ENCODE assay signal across 19 cellular contexts in the genomic region with DNA sequence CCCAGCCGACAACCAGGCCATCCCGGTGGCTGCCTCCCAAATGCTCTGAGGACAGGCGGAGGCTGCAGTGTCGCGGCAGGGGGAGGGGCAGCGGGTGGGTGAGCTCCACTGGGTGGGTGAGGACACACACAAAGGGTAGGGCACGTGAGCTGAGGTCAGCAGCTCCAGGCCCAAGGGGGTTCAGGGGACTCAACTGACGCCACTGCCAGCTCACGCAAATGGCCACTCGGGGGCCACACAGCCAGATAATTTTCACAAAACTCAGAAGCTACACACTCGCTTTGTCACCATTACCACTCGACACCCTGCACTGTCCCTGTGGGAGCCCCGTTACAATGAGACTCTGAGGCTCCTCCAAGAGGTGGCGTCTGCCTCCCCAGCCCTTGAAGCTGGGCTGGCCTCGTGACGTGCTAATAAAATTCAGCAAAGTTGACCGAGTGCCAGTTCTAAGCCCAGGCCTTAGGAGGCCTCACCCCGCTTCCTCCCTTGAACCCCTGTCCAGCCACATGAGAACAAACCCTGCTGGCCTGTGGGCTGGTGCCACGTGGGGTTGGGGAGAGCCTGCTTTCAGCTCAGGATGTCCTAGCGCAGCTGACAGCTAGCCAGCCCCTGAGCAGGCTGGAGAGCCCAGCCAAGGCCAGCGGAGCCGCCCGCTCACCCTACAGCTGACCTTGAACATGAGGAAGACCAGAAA. TPM values are rescaled to one million over a fixed set of nuclear protein-coding genes. Genes with fewer than 3 reads are reported as not detected.
DNase-seq lines count a peak whose midpoint lies in the region; ATAC-seq and TF ChIP-seq lines count a peak whose summit lies in the region.
"Had no signal": no experiment of that assay in that cellular context is flagged by ENCODE, and none has a peak within 500 bp of the region (broad histone marks: within the 10 kb centered on the region; RNA-seq: fewer than 3 reads in every experiment).

No MANE protein-coding gene starts in this region.

- H3K9me3 ChIP-seq in IMR-90 (ENCODE audit: control insufficient read depth, insufficient read depth, low read length) (no peaks in the 10 kb centered on the region), neuronal stem cell (replicated peaks in 1 of 2; ENCODE audit: control insufficient read depth in 2 of 2, insufficient read depth in 1 of 2, low read depth in 1 of 2, low read length in 2 of 2) (no peaks in the 10 kb centered on the region)
- H3K9me3 ChIP-seq: transverse colon had no signal

- no peak overlapping the region for H3K23ac ChIP-seq in IMR-90 (ENCODE audit: low read depth, low read length)
- peak overlapping the region; percentile 46 for H3K23ac ChIP-seq in neuronal stem cell (ENCODE audit: low read depth, low read length, poor library complexity)

- H2AFZ ChIP-seq in IMR-90 (replicated peaks; ENCODE audit: low read length, poor library complexity), result peak overlapping the region; percentile 14
- H2AFZ ChIP-seq in neuronal stem cell (ENCODE audit: low read length), result peak overlapping the region; percentile 16

- H3K4me3 ChIP-seq in BJ (ENCODE audit: low read depth, low read length) (no peak overlapping the region), IMR-90 (ENCODE audit: insufficient read depth, low read depth, low read length) (no peak overlapping the region), fibroblast of villous mesenchyme (ENCODE audit: low read depth, low read length) (no peak overlapping the region), neuronal stem cell (ENCODE audit: low read length in 2 of 2) (no peak overlapping the region)
- H3K4me3 ChIP-seq: transverse colon had no signal

- H3K36me3 ChIP-seq in BJ (ENCODE audit: control insufficient read depth, insufficient read depth, low read length) (no peaks in the 10 kb centered on the region), IMR-90 (ENCODE audit: control insufficient read depth, insufficient read depth, low read length) (no peaks in the 10 kb centered on the region), neuronal stem cell (replicated peaks in 1 of 2; ENCODE audit: control insufficient read depth in 2 of 2, insufficient read depth in 2 of 2, low read length in 2 of 2) (no peaks in the 10 kb centered on the region)
- H3K36me3 ChIP-seq: transverse colon had no signal

- no peak for TF ChIP-seq RAD21 in IMR-90 (IDR thresholded peaks at IDR 0.05; ENCODE audit: low read length)

- H2BK5ac ChIP-seq in IMR-90 (ENCODE audit: low read depth, low read length, poor library complexity, severe bottlenecking) (no peak overlapping the region), neuronal stem cell (ENCODE audit: low read length) (no peak overlapping the region)

- H3K4ac ChIP-seq in IMR-90 (ENCODE audit: low read depth, low read length) (no peak overlapping the region), neuronal stem cell (ENCODE audit: low read length) (no peak overlapping the region)

- no peak overlapping the region for H2BK120ac ChIP-seq in IMR-90 (ENCODE audit: low read depth, low read length)
- no peak overlapping the region for H2BK120ac ChIP-seq in neuronal stem cell (ENCODE audit: low read depth, low read length)

- H3K79me1 ChIP-seq in IMR-90 (ENCODE audit: low read depth in 1 of 2, low read length in 2 of 2) (no peaks in the 10 kb centered on the region), neuronal stem cell (ENCODE audit: low read depth, low read length) (no peaks in the 10 kb centered on the region)

- H3K27ac ChIP-seq in IMR-90 (ENCODE audit: insufficient read depth, low read length) (no peak overlapping the region), neuronal stem cell (replicated peaks; ENCODE audit: low read length) (no peak overlapping the region)
- H3K27ac ChIP-seq: transverse colon had no signal

- DNase-seq in BJ (ENCODE audit: low read depth), result no peak
- no peak for DNase-seq in IMR-90
- peak; percentile 15 for DNase-seq in fibroblast of villous mesenchyme (ENCODE audit: low read depth)
- no peak for DNase-seq in neuronal stem cell (ENCODE audit: low spot score)
- DNase-seq in NCI-H526 (lab: John Stamatoyannopoulos, UW), result no peak
- no peak for DNase-seq in middle frontal gyrus (ENCODE audit: extremely low spot score, low spot score)
- DNase-seq in activated naive CD4-positive, alpha-beta T cell (lab: John Stamatoyannopoulos, UW), result no peak
- DNase-seq: activated CD4-positive, alpha-beta T cell treated with anti-CD3 and anti-CD28 coated beads for 36 hours; COR-L47; effector CD8-positive, alpha-beta T cell; EL; NCI-H1105; NCI-H2107; NCI-H748 treated with DMSO at 0.1 percent for 48 hours; PC-3; stimulated activated naive B cell treated with anti-CD40 and anti-IgM and Interleukin-4, amounts not matched to agents 10 μg/mL and 1 μg/mL and 100 μg/mL, for 72 hours; T-helper 9 cell; transverse colon had no signal

- H2BK15ac ChIP-seq in IMR-90 (ENCODE audit: low read depth, low read length), result no peak overlapping the region; the same call in 2 of the 3 replicates
- peak overlapping the region; percentile 62 for H2BK15ac ChIP-seq in neuronal stem cell (ENCODE audit: low read length)

- H2AK9ac ChIP-seq in IMR-90 (replicated peaks; ENCODE audit: low read depth, low read length, poor library complexity), result no peak overlapping the region

- no peak overlapping the region for H2AK5ac ChIP-seq in IMR-90 (ENCODE audit: low read depth, low read length)
- peak overlapping the region; percentile 51 for H2AK5ac ChIP-seq in neuronal stem cell (ENCODE audit: low read depth, low read length)

- 0 out of 2 replicates have a peak, but pooled peaks cover 3% of the 10 kb centered on the region for H3K27me3 ChIP-seq in BJ (ENCODE audit: control insufficient read depth, insufficient read depth, low read length)
- peaks cover 4% of the 10 kb centered on the region; the same call in 1 of the 2 replicates for H3K27me3 ChIP-seq in IMR-90 (ENCODE audit: control insufficient read depth, insufficient read depth, low read length)
- H3K27me3 ChIP-seq in neuronal stem cell (ENCODE audit: control insufficient read depth in 3 of 3, insufficient read depth in 3 of 3, low read depth in 1 of 3, low read length in 3 of 3), result peaks cover 0 to 23% (median 0%) of the 10 kb centered on the region in 3 experiments
- H3K27me3 ChIP-seq: transverse colon had no signal

- H4K91ac ChIP-seq in IMR-90 (ENCODE audit: insufficient read depth, low read depth, low read length) (no peak overlapping the region), neuronal stem cell (ENCODE audit: low read depth, low read length, poor library complexity) (no peak overlapping the region)

- TF ChIP-seq CTCF in BJ (IDR thresholded peaks at IDR 0.05; ENCODE audit: insufficient read depth, low read depth, low read length) (0 out of 2 replicates have a peak, but pooled peaks have one; percentile 4), IMR-90 (conservative IDR thresholded peaks at IDR 0.05; ENCODE audit: low read depth, low read length) (no peak), fibroblast of villous mesenchyme (IDR thresholded peaks at IDR 0.05; ENCODE audit: insufficient read depth, low read depth, low read length) (no peak)

- H3K14ac ChIP-seq in IMR-90 (replicated peaks; ENCODE audit: low read depth, low read length) (no peak overlapping the region), neuronal stem cell (ENCODE audit: low read length) (peak overlapping the region; percentile 72)

- intact Hi-C loops in IMR-90 (cut with micrococcal nuclease), result no loop called here

- H2BK12ac ChIP-seq in neuronal stem cell (ENCODE audit: low read length), result peak overlapping the region; percentile 51

- BruUV-seq in IMR-90 (replicated peaks; lab: Mats Ljungman, UMichigan), result no TSS peak

- H4K5ac ChIP-seq in IMR-90 (ENCODE audit: low read depth, low read length), result no peak overlapping the region

- H4K8ac ChIP-seq in IMR-90 (ENCODE audit: low read depth in 2 of 2, low read length in 2 of 2) (no peak overlapping the region), neuronal stem cell (ENCODE audit: low read depth, low read length) (no peak overlapping the region)

- H3K56ac ChIP-seq in IMR-90 (ENCODE audit: extremely low read depth, insufficient read depth, low read length), result no peak overlapping the region

- no peak overlapping the region for H2BK20ac ChIP-seq in IMR-90 (ENCODE audit: low read depth, low read length)

- CTCF ChIA-PET in BJ (lab: Yijun Ruan, JAX) (interaction anchor here (0.6 to 1.9 kb wide), 7 partner anchors 11 to 395 kb away, joined by 3 to 9 read pairs (median 4); a partner anchor contains a TSS), IMR-90 (lab: Yijun Ruan, JAX) (interaction anchor here (0.9 kb wide), 1 partner anchor 312 kb away, joined by 3 read pairs; no protein-coding TSS in a partner anchor)

- H3K18ac ChIP-seq in IMR-90 (ENCODE audit: low read depth, low read length) (no peak overlapping the region), neuronal stem cell (ENCODE audit: low read length) (peak overlapping the region; percentile 59)

- no peaks in the 10 kb centered on the region for H4K20me1 ChIP-seq in IMR-90 (ENCODE audit: insufficient read depth, low read length)

- in situ Hi-C loops in IMR-90 (cut with MboI; ENCODE audit: low sequenced_read_pairs), result loop anchor here (10.0 kb wide), 1 partner anchor 413 kb away; no protein-coding TSS in a partner anchor

- no peak overlapping the region for H3K4me2 ChIP-seq in IMR-90 (ENCODE audit: low read depth, low read length)
- H3K4me2 ChIP-seq in neuronal stem cell (ENCODE audit: insufficient read depth, low read length, poor library complexity, severe bottlenecking), result no peak overlapping the region

- POLR2A ChIA-PET in BJ (lab: Charles Lee), result no interaction called here
- POLR2A ChIA-PET in IMR-90 (lab: Charles Lee; ENCODE audit: unreplicated experiment), result no interaction called here

- 83% methylated on average over 6 of the region's 23 CpGs; no CpG with 5 or more reads in 1 of the 2 experiments for WGBS in IMR-90 (ENCODE audit: extremely low coverage in 2 of 2, insufficient read length in 1 of 2), 2 experiments
- WGBS in neuronal stem cell (ENCODE audit: extremely low coverage in 2 of 2, insufficient read length in 2 of 2, insufficient replicate concordance in 1 of 2), 2 donors, result no CpG with 5 or more reads among the region's 23 CpGs

- dilution Hi-C loops in IMR-90 (cut with HindIII; ENCODE audit: low sequenced_read_pairs, unreplicated experiment), result no loop called here

- H3K9me1 ChIP-seq in IMR-90 (ENCODE audit: insufficient read depth, low read length), result no peaks in the 10 kb centered on the region

- no peak overlapping the region for H3K9ac ChIP-seq in IMR-90 (ENCODE audit: low read depth, low read length)
- H3K9ac ChIP-seq in neuronal stem cell (ENCODE audit: low read depth, low read length, poor library complexity), result peak overlapping the region; percentile 24

- ATAC-seq in IMR-90 (ENCODE audit: low read depth) (no peak), GM18868 (IDR thresholded peaks at IDR 0.05; ENCODE audit: unreplicated experiment) (no peak)
- ATAC-seq: activated CD4-positive, alpha-beta T cell treated with anti-CD3 and anti-CD28 coated beads for 36 hours; stimulated activated naive B cell treated with anti-CD40 and anti-IgM and Interleukin-4, amounts not matched to agents 10 μg/mL and 1 μg/mL and 100 μg/mL, for 72 hours had no signal

- TF ChIP-seq POLR2A in IMR-90 (IDR thresholded peaks at IDR 0.05; ENCODE audit: low read depth, low read length), result no peak

- H3K4me1 ChIP-seq in IMR-90 (ENCODE audit: control insufficient read depth, insufficient read depth, low read length), result no peaks in the 10 kb centered on the region
- H3K4me1 ChIP-seq in neuronal stem cell (ENCODE audit: control insufficient read depth in 2 of 2, insufficient read depth in 1 of 2, low read depth in 1 of 2, low read length in 2 of 2), result peaks cover 2% of the 10 kb centered on the region in 2 donors
- H3K4me1 ChIP-seq: transverse colon had no signal

RNA-seq across cellular contexts. Expression of a gene that starts 56.9 kb away (rescaled TPM):
- polyA plus RNA-seq in BJ (2011; rRNA removed) (1.7 and 3.2 TPM in 2 replicates), IMR-90 (2012; rRNA removed) (4.0 and 5.6 TPM in 2 replicates)
- 1.2 TPM in 2 replicates for polyA minus RNA-seq in BJ (2011; rRNA and poly(A)+ RNA removed)
- total RNA-seq in IMR-90 (2012; rRNA removed) (3.2 and 5.8 TPM in 2 replicates), fibroblast of villous mesenchyme (5.5 and 5.6 TPM in 2 replicates)
- polyA plus RNA-seq in IMR-90 (2012; cell fraction: cytosol; rRNA removed), result 1.7 and 3.8 TPM in 2 replicates
- polyA plus RNA-seq in IMR-90 (2012; cell fraction: nucleus; rRNA removed; ENCODE audit: low replicate concordance), result 1.4 and 3.8 TPM in 2 replicates
- 48.2 TPM for polyA plus RNA-seq in neuronal stem cell (2013, experiment 1 of 2)
- polyA plus RNA-seq in neuronal stem cell (2013, experiment 2 of 2), result 49.5 TPM
